19 cellular contexts compared by ENCODE assay signal in genomic region chr15:95869920-95870319, GRCh38.
DNase-seq lines count a peak whose midpoint lies in the region; ATAC-seq and TF ChIP-seq lines count a peak whose summit lies in the region.
"Had no signal": no experiment of that assay in that cellular context is flagged by ENCODE, and none has a peak within 500 bp of the region (broad histone marks: within the 10 kb centered on the region; RNA-seq: fewer than 3 reads in every experiment).

No MANE protein-coding gene starts in this region.

- TF ChIP-seq CTCF in CD8-positive, alpha-beta T cell (IDR thresholded peaks at IDR 0.05), result no peak
- no peak for TF ChIP-seq CTCF in HEK293 (tag by site-specific recombination; IDR thresholded peaks at IDR 0.05)

- peak overlapping the region; percentile 44 for H3K4me3 Mint-ChIP-seq in CD8-positive, alpha-beta T cell
- H3K4me3 Mint-ChIP-seq in activated CD8-positive, alpha-beta T cell treated with anti-CD3 and anti-CD28 coated beads, Interleukin-2, amount 10 ng/mL, durations not matched to agents 7 days and 5 days, result peak overlapping the region; percentile 39
- H3K4me3 Mint-ChIP-seq in natural killer cell treated with Interleukin-12 subunit alpha and Interleukin-12 subunit beta and Interleukin-15 and Interleukin-18, amount 100 ng/mL, for 72 hours, result peak overlapping the region; percentile 73

- H3K9me3 ChIP-seq in CD8-positive, alpha-beta T cell (ENCODE audit: low read length), result no peaks in the 10 kb centered on the region
- H3K9me3 ChIP-seq in HEK293 (ENCODE audit: control insufficient read depth, insufficient read depth, low read depth, low read length), result no peaks in the 10 kb centered on the region
- H3K9me3 ChIP-seq: lower lobe of right lung, right lobe of liver, SK-N-SH, suprapubic skin had no signal

- intact Hi-C loops in CD8-positive, alpha-beta T cell (cut with DNase I, micrococcal nuclease), result no loop called here

- peak overlapping the region; percentile 28 for H3K27ac Mint-ChIP-seq in CD8-positive, alpha-beta T cell
- H3K27ac Mint-ChIP-seq in activated CD8-positive, alpha-beta T cell treated with anti-CD3 and anti-CD28 coated beads, Interleukin-2, amount 10 ng/mL, durations not matched to agents 7 days and 5 days, result peak overlapping the region; percentile 51
- peak overlapping the region; percentile 56 to 73 for H3K27ac Mint-ChIP-seq in natural killer cell treated with Interleukin-12 subunit alpha and Interleukin-12 subunit beta and Interleukin-15 and Interleukin-18, amount 100 ng/mL, for 72 hours

- H3K4me1 ChIP-seq in CD8-positive, alpha-beta T cell (ENCODE audit: insufficient read depth, low read length), result no peaks in the 10 kb centered on the region
- H3K4me1 ChIP-seq in HEK293 (ENCODE audit: control insufficient read depth, insufficient read depth, low read length), result peaks cover 17% of the 10 kb centered on the region
- H3K4me1 ChIP-seq: lower lobe of right lung, right lobe of liver had no signal

- CTCF ChIA-PET in CD8-positive, alpha-beta T cell (lab: Charles Lee), result no interaction called here
- CTCF ChIA-PET in HEK293 (lab: Yijun Ruan, JAX), result interaction anchor here (0.6 to 1.0 kb wide), 2 partner anchors 457 to 490 kb away, joined by 3 read pairs; no protein-coding TSS in a partner anchor
- CTCF ChIA-PET in activated CD8-positive, alpha-beta T cell treated with anti-CD3 and anti-CD28 coated beads, Interleukin-2, amount 10 ng/mL, durations not matched to agents 7 days and 5 days (lab: Charles Lee), result interaction anchor here (0.9 kb wide), 1 partner anchor 29 kb away, joined by 3 read pairs; no protein-coding TSS in a partner anchor

- POLR2A ChIA-PET in CD8-positive, alpha-beta T cell (lab: Charles Lee), result no interaction called here
- POLR2A ChIA-PET in HEK293 (lab: Yijun Ruan, JAX), result no interaction called here
- POLR2A ChIA-PET in activated CD8-positive, alpha-beta T cell treated with anti-CD3 and anti-CD28 coated beads, Interleukin-2, amount 10 ng/mL, durations not matched to agents 7 days and 5 days (lab: Charles Lee), result interaction anchor here (1.2 kb wide), 1 partner anchor 10 kb away, joined by 4 read pairs; no protein-coding TSS in a partner anchor

- H3K4me1 Mint-ChIP-seq in CD8-positive, alpha-beta T cell (ENCODE audit: low read depth), result peaks cover 35% of the 10 kb centered on the region
- peaks cover 70% of the 10 kb centered on the region for H3K4me1 Mint-ChIP-seq in activated CD8-positive, alpha-beta T cell treated with anti-CD3 and anti-CD28 coated beads, Interleukin-2, amount 10 ng/mL, durations not matched to agents 7 days and 5 days (ENCODE audit: low read depth)
- peaks cover 70 to 74% of the 10 kb centered on the region in 2 donors for H3K4me1 Mint-ChIP-seq in natural killer cell treated with Interleukin-12 subunit alpha and Interleukin-12 subunit beta and Interleukin-15 and Interleukin-18, amount 100 ng/mL, for 72 hours (ENCODE audit: low read depth in 2 of 2)

- DNase-seq in CD8-positive, alpha-beta T cell, result no peak
- peak; percentile 58 for DNase-seq in activated CD8-positive, alpha-beta T cell treated with anti-CD3 and anti-CD28 coated beads, Interleukin-2, amount 10 ng/mL, durations not matched to agents 7 days and 5 days
- no peak for DNase-seq in natural killer cell treated with Interleukin-12 subunit alpha and Interleukin-12 subunit beta and Interleukin-15 and Interleukin-18, amount 100 ng/mL, for 72 hours (ENCODE audit: low spot score)
- no peak for DNase-seq in stimulated activated CD4-positive, alpha-beta T cell treated with anti-CD3 and anti-CD28 coated beads, Interleukin-1b, Interleukin-23, amount 100 ng/mL, for 48 hours
- no peak for DNase-seq in LoVo (ENCODE audit: low spot score)
- no peak for DNase-seq in AG08396 (ENCODE audit: low spot score)
- DNase-seq: activated gamma-delta T cell; CD4-positive, alpha-beta memory T cell; dermis blood vessel endothelial cell; Kasumi-1; lower lobe of right lung; NCI-H2081; right lobe of liver; RPMI8226; SK-N-SH; stimulated activated CD4-positive, alpha-beta T cell treated with anti-CD3 and anti-CD28 coated beads, Interleukin-15, amount 100 ng/mL, for 24 hours had no signal

- H3K27ac ChIP-seq in CD8-positive, alpha-beta T cell (ENCODE audit: low read depth, low read length), result no peak overlapping the region
- no peak overlapping the region for H3K27ac ChIP-seq in HEK293 (ENCODE audit: extremely low read depth, low read depth, low read length)
- H3K27ac ChIP-seq: cardiac muscle cell, lower lobe of right lung, right lobe of liver, suprapubic skin had no signal

- H3K36me3 ChIP-seq in CD8-positive, alpha-beta T cell (ENCODE audit: insufficient read depth, low read length), result no peaks in the 10 kb centered on the region
- no peaks in the 10 kb centered on the region for H3K36me3 ChIP-seq in HEK293 (ENCODE audit: control insufficient read depth in 2 of 2, insufficient read depth in 1 of 2, low read length in 2 of 2)
- H3K36me3 ChIP-seq: cardiac muscle cell, lower lobe of right lung, right lobe of liver, suprapubic skin had no signal

- no peak for ATAC-seq in CD8-positive, alpha-beta T cell
- ATAC-seq in activated CD8-positive, alpha-beta T cell treated with anti-CD3 and anti-CD28 coated beads, Interleukin-2, amount 10 ng/mL, durations not matched to agents 7 days and 5 days, result peak; percentile 74
- peak; percentile 57 to 77 for ATAC-seq in natural killer cell treated with Interleukin-12 subunit alpha and Interleukin-12 subunit beta and Interleukin-15 and Interleukin-18, amount 100 ng/mL, for 72 hours
- ATAC-seq: lower lobe of right lung, right lobe of liver had no signal

- no peaks in the 10 kb centered on the region for H3K27me3 ChIP-seq in CD8-positive, alpha-beta T cell (ENCODE audit: insufficient read depth, low read length)
- H3K27me3 ChIP-seq: cardiac muscle cell, right lobe of liver, suprapubic skin had no signal

- no peaks in the 10 kb centered on the region for H3K9me3 Mint-ChIP-seq in CD8-positive, alpha-beta T cell
- no peaks in the 10 kb centered on the region for H3K9me3 Mint-ChIP-seq in activated CD8-positive, alpha-beta T cell treated with anti-CD3 and anti-CD28 coated beads, Interleukin-2, amount 10 ng/mL, durations not matched to agents 7 days and 5 days (ENCODE audit: insufficient read depth)
- no peaks in the 10 kb centered on the region for H3K9me3 Mint-ChIP-seq in natural killer cell treated with Interleukin-12 subunit alpha and Interleukin-12 subunit beta and Interleukin-15 and Interleukin-18, amount 100 ng/mL, for 72 hours

- H3K36me3 Mint-ChIP-seq in CD8-positive, alpha-beta T cell, result no peaks in the 10 kb centered on the region
- no peaks in the 10 kb centered on the region for H3K36me3 Mint-ChIP-seq in activated CD8-positive, alpha-beta T cell treated with anti-CD3 and anti-CD28 coated beads, Interleukin-2, amount 10 ng/mL, durations not matched to agents 7 days and 5 days (ENCODE audit: low read depth)
- peaks cover 10% of the 10 kb centered on the region for H3K36me3 Mint-ChIP-seq in natural killer cell treated with Interleukin-12 subunit alpha and Interleukin-12 subunit beta and Interleukin-15 and Interleukin-18, amount 100 ng/mL, for 72 hours
- H3K36me3 Mint-ChIP-seq: CD4-positive, alpha-beta memory T cell had no signal

- no peaks in the 10 kb centered on the region for H3K27me3 Mint-ChIP-seq in CD8-positive, alpha-beta T cell (ENCODE audit: low read depth)
- peaks cover 14% of the 10 kb centered on the region for H3K27me3 Mint-ChIP-seq in activated CD8-positive, alpha-beta T cell treated with anti-CD3 and anti-CD28 coated beads, Interleukin-2, amount 10 ng/mL, durations not matched to agents 7 days and 5 days (ENCODE audit: low read depth)
- H3K27me3 Mint-ChIP-seq in natural killer cell treated with Interleukin-12 subunit alpha and Interleukin-12 subunit beta and Interleukin-15 and Interleukin-18, amount 100 ng/mL, for 72 hours, result no peaks in the 10 kb centered on the region
- H3K27me3 Mint-ChIP-seq: CD4-positive, alpha-beta memory T cell had no signal

- H3K4me3 ChIP-seq in CD8-positive, alpha-beta T cell (ENCODE audit: low read depth, low read length), result no peak overlapping the region
- H3K4me3 ChIP-seq in HEK293 (ENCODE audit: low read depth, low read length), result no peak overlapping the region
- H3K4me3 ChIP-seq: cardiac muscle cell, lower lobe of right lung, right lobe of liver, suprapubic skin had no signal

TF ChIP-seq in HEK293, 187 proteins besides CTCF, POLR2A, EP300 and RAD21:
- peak; percentile 21; the same call in 1 of the 2 replicates for TF ChIP-seq ZNF341 (tag by site-specific recombination; IDR thresholded peaks at IDR 0.05; ENCODE audit: low read depth)
- TF ChIP-seq ZNF426 (tag by site-specific recombination; IDR thresholded peaks at IDR 0.05), result no peak
